Comparison of ENCODE assay signal across 2 cellular contexts in the genomic region with DNA sequence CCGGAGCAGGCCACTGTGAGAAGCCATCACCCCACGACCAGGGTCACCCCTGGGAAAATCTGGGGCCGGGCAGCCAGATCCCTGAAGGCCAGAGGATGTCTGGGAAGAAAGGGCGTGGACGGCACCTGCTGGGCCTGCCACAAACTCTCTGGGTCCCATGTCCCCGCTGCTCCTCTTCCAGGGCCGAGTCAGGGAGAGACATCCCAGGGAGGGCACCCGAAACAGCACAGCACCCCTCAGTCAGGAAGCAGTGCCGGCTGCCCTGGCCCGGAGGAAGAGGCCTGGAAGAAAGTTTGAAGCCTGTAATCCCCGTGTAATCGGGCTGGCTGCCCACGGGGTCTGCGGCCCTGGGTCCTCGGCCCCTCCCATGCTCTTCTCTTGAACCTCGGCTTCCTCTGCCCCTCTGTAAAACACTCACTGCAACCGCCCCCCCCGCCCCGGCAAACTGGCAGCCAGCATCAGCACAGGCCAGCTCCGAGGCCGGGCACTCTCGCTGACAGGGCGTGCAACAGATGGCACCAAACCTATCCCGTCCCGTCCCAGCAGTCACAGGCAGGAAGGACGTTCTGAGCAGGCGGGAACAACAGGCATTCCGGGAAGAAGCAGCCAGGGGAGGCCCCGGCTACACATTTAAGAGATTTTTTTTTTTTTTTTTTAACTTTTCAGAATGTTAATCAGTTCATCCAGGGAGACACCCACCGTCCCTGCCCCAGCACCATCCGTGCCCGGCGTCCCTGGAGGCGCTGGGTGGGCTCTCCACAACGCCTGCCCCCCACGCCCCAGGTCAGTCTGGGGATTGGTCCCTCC.
TF ChIP-seq lines count a peak whose summit lies in the region.

No MANE protein-coding gene starts in this region.

TF ChIP-seq in PFSK-1, 5 proteins besides CTCF, POLR2A, EP300 and RAD21 (continued from another document):
- TF ChIP-seq, protein P1, sequence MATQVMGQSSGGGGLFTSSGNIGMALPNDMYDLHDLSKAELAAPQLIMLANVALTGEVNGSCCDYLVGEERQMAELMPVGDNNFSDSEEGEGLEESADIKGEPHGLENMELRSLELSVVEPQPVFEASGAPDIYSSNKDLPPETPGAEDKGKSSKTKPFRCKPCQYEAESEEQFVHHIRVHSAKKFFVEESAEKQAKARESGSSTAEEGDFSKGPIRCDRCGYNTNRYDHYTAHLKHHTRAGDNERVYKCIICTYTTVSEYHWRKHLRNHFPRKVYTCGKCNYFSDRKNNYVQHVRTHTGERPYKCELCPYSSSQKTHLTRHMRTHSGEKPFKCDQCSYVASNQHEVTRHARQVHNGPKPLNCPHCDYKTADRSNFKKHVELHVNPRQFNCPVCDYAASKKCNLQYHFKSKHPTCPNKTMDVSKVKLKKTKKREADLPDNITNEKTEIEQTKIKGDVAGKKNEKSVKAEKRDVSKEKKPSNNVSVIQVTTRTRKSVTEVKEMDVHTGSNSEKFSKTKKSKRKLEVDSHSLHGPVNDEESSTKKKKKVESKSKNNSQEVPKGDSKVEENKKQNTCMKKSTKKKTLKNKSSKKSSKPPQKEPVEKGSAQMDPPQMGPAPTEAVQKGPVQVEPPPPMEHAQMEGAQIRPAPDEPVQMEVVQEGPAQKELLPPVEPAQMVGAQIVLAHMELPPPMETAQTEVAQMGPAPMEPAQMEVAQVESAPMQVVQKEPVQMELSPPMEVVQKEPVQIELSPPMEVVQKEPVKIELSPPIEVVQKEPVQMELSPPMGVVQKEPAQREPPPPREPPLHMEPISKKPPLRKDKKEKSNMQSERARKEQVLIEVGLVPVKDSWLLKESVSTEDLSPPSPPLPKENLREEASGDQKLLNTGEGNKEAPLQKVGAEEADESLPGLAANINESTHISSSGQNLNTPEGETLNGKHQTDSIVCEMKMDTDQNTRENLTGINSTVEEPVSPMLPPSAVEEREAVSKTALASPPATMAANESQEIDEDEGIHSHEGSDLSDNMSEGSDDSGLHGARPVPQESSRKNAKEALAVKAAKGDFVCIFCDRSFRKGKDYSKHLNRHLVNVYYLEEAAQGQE (IDR thresholded peaks at IDR 0.05; ENCODE audit: insufficient read depth in 1 of 2, low read depth in 2 of 2, low read length in 2 of 2): no peak
- TF ChIP-seq POLR2AphosphoS5 (IDR thresholded peaks at IDR 0.05; ENCODE audit: low read depth, low read length): no peak

TF ChIP-seq in liver, 16 proteins besides CTCF, POLR2A, EP300 and RAD21 (continued from another document):
- TF ChIP-seq RXRA (IDR thresholded peaks at IDR 0.05) (peak in 1 of 2 donors; percentile 59), GABPA (IDR thresholded peaks at IDR 0.05 in 1 of 2, conservative IDR thresholded peaks at IDR 0.05 in 1 of 2) (peak in 1 of 2 donors; percentile 57), TAF1 (conservative IDR thresholded peaks at IDR 0.05) (no peak)
